Comparison of ENCODE assay signal across 8 cellular contexts in genomic region chr3:66989860-66990696, GRCh38. TPM values are rescaled to one million over a fixed set of nuclear protein-coding genes. Genes with fewer than 3 reads are reported as not detected.
DNase-seq lines count a peak whose midpoint lies in the region; ATAC-seq, FAIRE-seq and TF ChIP-seq lines count a peak whose summit lies in the region.

No MANE protein-coding gene starts in this region.

- H3K27ac ChIP-seq in brain microvascular endothelial cell (no peak overlapping the region), suprapubic skin (no peak overlapping the region)

- in situ Hi-C loops in brain microvascular endothelial cell (cut with HindIII; ENCODE audit: low pct_ligation_motif_present, low sequenced_read_pairs): no loop called here

- no peaks in the 10 kb centered on the region for H3K9me3 ChIP-seq in suprapubic skin

- 83% methylated on average over 7 of the region's 7 CpGs for WGBS in suprapubic skin

- TF ChIP-seq EP300 in suprapubic skin (IDR thresholded peaks at IDR 0.05): no peak

- TF ChIP-seq POLR2A in suprapubic skin (IDR thresholded peaks at IDR 0.05): no peak

- ATAC-seq in GM19463 (IDR thresholded peaks at IDR 0.05; ENCODE audit: unreplicated experiment) (peak; percentile 73), HG03442 (IDR thresholded peaks at IDR 0.05; ENCODE audit: unreplicated experiment) (peak; percentile 73)

- H3K27me3 ChIP-seq in brain microvascular endothelial cell (replicated peaks) (no peaks in the 10 kb centered on the region), suprapubic skin (peaks cover 18% of the 10 kb centered on the region)

- H3K4me3 ChIP-seq in brain microvascular endothelial cell (ENCODE audit: low read depth, low read length) (no peak overlapping the region), suprapubic skin (no peak overlapping the region)

- H3K36me3 ChIP-seq in brain microvascular endothelial cell (replicated peaks): no peaks in the 10 kb centered on the region
- no peaks in the 10 kb centered on the region for H3K36me3 ChIP-seq in suprapubic skin

- no peaks in the 10 kb centered on the region for H3K4me1 ChIP-seq in suprapubic skin

- FAIRE-seq in urothelium cell line (lab: Jason Lieb, UNC): no peak

- TF ChIP-seq CTCF in brain microvascular endothelial cell (IDR thresholded peaks at IDR 0.05; ENCODE audit: low read depth, low read length, missing control alignments): peak; percentile 32
- TF ChIP-seq CTCF in suprapubic skin (IDR thresholded peaks at IDR 0.05): no peak

- DNase-seq in GM03348 (ENCODE audit: low spot score): peak; percentile 4
- DNase-seq in brain microvascular endothelial cell: no peak
- DNase-seq in urothelium cell line (ENCODE audit: low spot score): no peak
- no peak for DNase-seq in suprapubic skin (ENCODE audit: low spot score in 2 of 2)
- DNase-seq in activated T-cell treated with anti-CD3 and anti-CD28 coated beads, Interleukin-2, amount 50 U/mL, for 1 hour: no peak
- no peak for DNase-seq in pons (ENCODE audit: low spot score)

RNA-seq across cellular contexts. Expression of gene KBTBD8, which starts 8.0 kb away (rescaled TPM):
- 1 to 10 TPM in 2 of 4 donors, under 1 TPM in 2; 0.48 to 1.9 (median 1.0) TPM for total RNA-seq in suprapubic skin
